ENCODE assay signal across 8 cellular contexts in the genomic region with DNA sequence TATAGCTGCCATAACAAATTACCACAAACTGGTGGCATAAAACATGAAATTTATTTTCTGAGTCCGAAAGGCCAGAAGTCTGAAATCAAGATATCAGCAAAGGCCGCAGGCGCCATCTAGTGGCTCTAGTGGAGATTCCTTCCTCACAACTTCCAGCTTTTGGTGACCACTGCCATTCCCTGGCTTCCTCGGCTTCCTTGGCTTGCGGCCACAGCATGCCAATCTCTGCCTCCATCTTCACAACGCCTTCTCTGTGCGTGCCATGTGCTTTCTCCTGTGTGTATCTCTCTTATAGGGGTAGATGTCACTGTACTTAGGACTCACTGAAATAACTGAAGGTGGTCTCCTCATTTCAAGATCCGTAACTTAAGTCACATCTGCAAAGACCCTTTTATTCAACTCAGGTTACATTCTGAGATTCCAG. TPM values are rescaled to one million over a fixed set of nuclear protein-coding genes. Genes with fewer than 3 reads are reported as not detected.
DNase-seq lines count a peak whose midpoint lies in the region; ATAC-seq and TF ChIP-seq lines count a peak whose summit lies in the region.

No MANE protein-coding gene starts in this region.

- ATAC-seq in activated CD4-positive, CD25-positive, alpha-beta regulatory T cell treated with anti-CD3 and anti-CD28 coated beads, Interleukin-2, amount 50 U/mL, for 24 hours: no peak
- peak in 7 of 8 donors; percentile 33 to 70 (median 59) for ATAC-seq in heart right ventricle
- ATAC-seq in HG02623 (IDR thresholded peaks at IDR 0.05; ENCODE audit: unreplicated experiment): no peak

- intact Hi-C loops in heart right ventricle (cut with DNase I): loop anchor here (1.0 to 10.0 kb wide), 13 partner anchors 51 to 501 kb away; a partner anchor contains a TSS

- H3K9me3 ChIP-seq in adipocyte (ENCODE audit: control insufficient read depth, low read length) (no peaks in the 10 kb centered on the region), heart right ventricle (peaks cover 0 to 9% (median 0%) of the 10 kb centered on the region in 11 donors)

- no peak overlapping the region for H3K27ac ChIP-seq in heart right ventricle

- peak; percentile 10 to 40 (median 32) for DNase-seq in activated CD4-positive, CD25-positive, alpha-beta regulatory T cell (lab: John Stamatoyannopoulos, UW)
- DNase-seq in NCI-H1048 (lab: John Stamatoyannopoulos, UW): peak; percentile 55
- DNase-seq in SW 1271 (lab: John Stamatoyannopoulos, UW): peak; percentile 10 to 76
- peak; percentile 95 for DNase-seq in adipocyte (ENCODE audit: low read depth)
- DNase-seq in heart right ventricle: peak; percentile 69 to 75
- peak; percentile 61 for DNase-seq in renal cortical epithelial cell (ENCODE audit: low read depth)

- H3K4me3 ChIP-seq in adipocyte (ENCODE audit: low read length) (no peak overlapping the region), heart right ventricle (peak overlapping the region in 1 of 10 donors; percentile 0)

- H3K36me3 ChIP-seq in adipocyte (ENCODE audit: control insufficient read depth, insufficient read depth, low read length, severe bottlenecking) (no peaks in the 10 kb centered on the region), heart right ventricle (no peaks in the 10 kb centered on the region)

- WGBS in heart right ventricle, 2 donors: 15 to 17% methylated on average over 8 of the region's 8 CpGs

- H3K27me3 ChIP-seq in adipocyte (replicated peaks; ENCODE audit: control insufficient read depth, insufficient read depth, low read length) (no peaks in the 10 kb centered on the region), heart right ventricle (no peaks in the 10 kb centered on the region)

- peaks cover 12% of the 10 kb centered on the region for H3K4me1 ChIP-seq in adipocyte (ENCODE audit: control insufficient read depth, insufficient read depth, low read length)
- H3K4me1 ChIP-seq in heart right ventricle: peaks cover 0 to 7% (median 0%) of the 10 kb centered on the region in 9 donors

- TF ChIP-seq CTCF in heart right ventricle (IDR thresholded peaks at IDR 0.05): peak; percentile 86 to 97 (median 94)

- H3K9ac ChIP-seq in adipocyte (ENCODE audit: low read length): peak overlapping the region; percentile 13

RNA-seq across cellular contexts. Expression of a gene that starts 5.4 kb away (rescaled TPM):
- total RNA-seq in heart right ventricle (10 to 100 TPM in 6 of 10 donors, 1 to 10 TPM in 4; 9.0 to 24.6 (median 12.5) TPM), renal cortical epithelial cell (7.3 and 40.8 TPM in 2 replicates)
- polyA plus RNA-seq in heart right ventricle: 10 to 100 TPM in 1 of 2 donors, 1 to 10 TPM in 1; 5.4 to 24.6 TPM

Comparison
In these comparisons a context has a peak if more than half of its experiments do, and no peak if none do; other contexts are left out.
1. DNase-seq: peak in every context shown above with its lines; median percentile 95 in adipocyte; 72 in heart right ventricle; 61 in renal cortical epithelial cell; 55 in NCI-H1048; 43 in SW 1271; 32 in activated CD4-positive, CD25-positive, alpha-beta regulatory T cell.
2. ATAC-seq: peak in heart right ventricle (7 of 8); none in activated CD4-positive, CD25-positive, alpha-beta regulatory T cell treated with anti-CD3 and anti-CD28 coated beads, Interleukin-2, amount 50 U/mL, for 24 hours (0 of 2) and HG02623 (single experiment).